8 cellular contexts compared by ENCODE assay signal in genomic region chr2:28752608-28752984, GRCh38. TPM values are rescaled to one million over a fixed set of nuclear protein-coding genes. Genes with fewer than 3 reads are reported as not detected.
DNase-seq lines count a peak whose midpoint lies in the region; ATAC-seq, FAIRE-seq and TF ChIP-seq lines count a peak whose summit lies in the region.

No MANE protein-coding gene starts in this region.

- H3K9me3 Mint-ChIP-seq in activated naive CD4-positive, alpha-beta T cell treated with anti-CD3 and anti-CD28 coated beads for 36 hours = no peaks in the 10 kb centered on the region
- H3K9me3 Mint-ChIP-seq in activated naive CD8-positive, alpha-beta T cell treated with anti-CD3 and anti-CD28 coated beads for 36 hours = no peaks in the 10 kb centered on the region

- intact Hi-C loops in activated naive CD4-positive, alpha-beta T cell treated with anti-CD3 and anti-CD28 coated beads for 36 hours (cut with micrococcal nuclease) = loop anchor here (5.0 kb wide), 1 partner anchor 1395 kb away; the partner anchor contains the start of gene YPEL5
- intact Hi-C loops in kidney (cut with DNase I) = no loop called here

- H3K4me3 ChIP-seq in kidney (ENCODE audit: low read length in 2 of 2) = peak overlapping the region; percentile 92 to 98

- peak overlapping the region; percentile 99 for H3K27ac ChIP-seq in kidney (ENCODE audit: low read depth in 2 of 2, low read length in 2 of 2)

- peaks cover 0 to 2% of the 10 kb centered on the region in 2 donors for H3K36me3 ChIP-seq in kidney (ENCODE audit: control insufficient read depth in 1 of 2, insufficient read depth in 2 of 2, low read length in 2 of 2)

- no peaks in the 10 kb centered on the region for H3K27me3 Mint-ChIP-seq in activated naive CD4-positive, alpha-beta T cell treated with anti-CD3 and anti-CD28 coated beads for 36 hours (ENCODE audit: low read depth)
- no peaks in the 10 kb centered on the region for H3K27me3 Mint-ChIP-seq in activated naive CD8-positive, alpha-beta T cell treated with anti-CD3 and anti-CD28 coated beads for 36 hours

- ATAC-seq in HG03045 (IDR thresholded peaks at IDR 0.05; ENCODE audit: unreplicated experiment) = no peak

- H3K4me1 Mint-ChIP-seq in activated naive CD4-positive, alpha-beta T cell treated with anti-CD3 and anti-CD28 coated beads for 36 hours (ENCODE audit: low read depth) = peaks cover 60% of the 10 kb centered on the region
- peaks cover 59% of the 10 kb centered on the region for H3K4me1 Mint-ChIP-seq in activated naive CD8-positive, alpha-beta T cell treated with anti-CD3 and anti-CD28 coated beads for 36 hours

- no peak for TF ChIP-seq CTCF in kidney (IDR thresholded peaks at IDR 0.05; ENCODE audit: borderline replicate concordance, extremely low read depth, insufficient read depth)

- H3K36me3 Mint-ChIP-seq in activated naive CD4-positive, alpha-beta T cell treated with anti-CD3 and anti-CD28 coated beads for 36 hours (ENCODE audit: low read depth) = peaks cover 13% of the 10 kb centered on the region
- peaks cover 34% of the 10 kb centered on the region for H3K36me3 Mint-ChIP-seq in activated naive CD8-positive, alpha-beta T cell treated with anti-CD3 and anti-CD28 coated beads for 36 hours

- H3K27ac Mint-ChIP-seq in activated naive CD4-positive, alpha-beta T cell treated with anti-CD3 and anti-CD28 coated beads for 36 hours = peak overlapping the region; percentile 95
- peak overlapping the region; percentile 98 for H3K27ac Mint-ChIP-seq in activated naive CD8-positive, alpha-beta T cell treated with anti-CD3 and anti-CD28 coated beads for 36 hours

- peak overlapping the region; percentile 91 for H3K4me3 Mint-ChIP-seq in activated naive CD4-positive, alpha-beta T cell treated with anti-CD3 and anti-CD28 coated beads for 36 hours
- H3K4me3 Mint-ChIP-seq in activated naive CD8-positive, alpha-beta T cell treated with anti-CD3 and anti-CD28 coated beads for 36 hours = peak overlapping the region; percentile 86

- CTCF ChIA-PET in activated naive CD4-positive, alpha-beta T cell treated with anti-CD3 and anti-CD28 coated beads for 36 hours (lab: Charles Lee) = interaction anchor here (6.5 kb wide), 1 partner anchor 158 kb away, joined by 49 read pairs; no protein-coding TSS in a partner anchor

- H3K9me3 ChIP-seq in kidney (ENCODE audit: control insufficient read depth in 1 of 2, low read length in 2 of 2) = no peaks in the 10 kb centered on the region

- H3K9ac ChIP-seq in kidney (ENCODE audit: low read length in 2 of 2) = peak overlapping the region; percentile 88 to 97

- no peak for DNase-seq in activated naive CD4-positive, alpha-beta T cell treated with anti-CD3 and anti-CD28 coated beads for 36 hours
- DNase-seq in activated naive CD4-positive, alpha-beta T cell treated with anti-CD3 and anti-CD28 coated beads, Interleukin-2, amount 50 U/mL, for 16 hours = no peak
- no peak for DNase-seq in activated naive CD8-positive, alpha-beta T cell treated with anti-CD3 and anti-CD28 coated beads for 36 hours
- no peak for DNase-seq in kidney
- peak; percentile 53 for DNase-seq in superior temporal gyrus (ENCODE audit: extremely low spot score)
- DNase-seq in NCI-H748 treated with DMSO at 0.1 percent for 48 hours (lab: John Stamatoyannopoulos, UW) = no peak
- DNase-seq in activated CD4-positive, alpha-beta T cell treated with anti-CD3 and anti-CD28 coated beads, Interleukin-2, amount 50 U/mL, for 4 hours = no peak

- no peak for FAIRE-seq in kidney (lab: Jason Lieb, UNC)

- H3K4me1 ChIP-seq in kidney (ENCODE audit: control insufficient read depth in 1 of 2, insufficient read depth in 1 of 2, low read depth in 1 of 2, low read length in 2 of 2) = peaks cover 17 to 18% of the 10 kb centered on the region in 2 donors

RNA-seq across cellular contexts. Expression of gene PPP1CB, which starts 1.0 kb away (rescaled TPM):
- 100 to 1,000 TPM; 235 to 239 TPM for total RNA-seq in activated naive CD4-positive, alpha-beta T cell treated with anti-CD3 and anti-CD28 coated beads for 36 hours
- 100 to 1,000 TPM; 229 to 232 TPM for total RNA-seq in activated naive CD8-positive, alpha-beta T cell treated with anti-CD3 and anti-CD28 coated beads for 36 hours
- 358 TPM for total RNA-seq in kidney
- 63.3 TPM for polyA plus RNA-seq in kidney (ENCODE audit: insufficient read depth, low read depth, low replicate concordance)

RNA-seq across cellular contexts. Expression of gene SPDYA, which starts 58.0 kb away (rescaled TPM):
- 1 to 10 TPM; 1.8 to 2.0 TPM for total RNA-seq in activated naive CD4-positive, alpha-beta T cell treated with anti-CD3 and anti-CD28 coated beads for 36 hours
- under 1 TPM; 0.40 to 0.85 TPM for total RNA-seq in activated naive CD8-positive, alpha-beta T cell treated with anti-CD3 and anti-CD28 coated beads for 36 hours
- total RNA-seq in kidney = 1.6 TPM
- not detected for polyA plus RNA-seq in kidney (ENCODE audit: insufficient read depth, low read depth, low replicate concordance)
